In the genomic region with DNA sequence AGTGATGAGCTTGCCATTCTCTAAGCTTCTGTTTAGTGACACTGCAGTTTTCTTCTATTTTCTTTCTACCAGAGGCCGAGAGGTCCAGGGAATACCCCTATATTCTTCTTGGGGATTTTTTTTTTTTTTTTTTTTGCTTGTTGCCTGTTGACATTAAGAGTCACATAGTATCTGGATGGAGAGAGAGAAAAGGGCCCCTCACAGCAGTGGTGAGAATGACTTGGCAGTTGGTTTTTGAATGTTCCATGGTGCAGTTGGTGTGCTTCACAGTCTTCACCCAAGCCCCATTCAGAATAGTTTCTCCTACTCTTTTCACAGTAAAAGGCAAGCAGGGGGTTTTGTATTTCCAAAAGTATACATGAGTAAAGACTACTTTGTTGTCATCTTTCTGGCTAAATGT, we compare ENCODE assay signal across 27 cellular contexts.
A peak's percentile ranks its signal among the peaks of the same experiment; 100 is the strongest.
DNase-seq lines count a peak whose midpoint lies in the region; ATAC-seq and TF ChIP-seq lines count a peak whose summit lies in the region.
"Had no signal": no experiment of that assay in that cellular context is flagged by ENCODE, and none has a peak within 500 bp of the region (broad histone marks: within the 10 kb centered on the region; RNA-seq: fewer than 3 reads in every experiment).

No MANE protein-coding gene starts in this region.

- H4K20me1 ChIP-seq in BLaER1 = no peaks in the 10 kb centered on the region

- no peaks in the 10 kb centered on the region for H3K36me3 ChIP-seq in BLaER1
- H3K36me3 ChIP-seq in heart left ventricle = no peaks in the 10 kb centered on the region
- H3K36me3 ChIP-seq: SJSA1, tibial artery had no signal

- no peaks in the 10 kb centered on the region for H3K27me3 ChIP-seq in BLaER1
- H3K27me3 ChIP-seq in heart left ventricle = no peaks in the 10 kb centered on the region
- H3K27me3 ChIP-seq: body of pancreas, SJSA1, tibial artery had no signal

- H3K27me3 Mint-ChIP-seq in progenitor cell of endocrine pancreas = no peaks in the 10 kb centered on the region
- H3K27me3 Mint-ChIP-seq: CD4-positive, alpha-beta T cell; stimulated activated naive CD8-positive, alpha-beta T cell treated with anti-CD3 and anti-CD28 coated beads, Interleukin-15, amount 100 ng/mL, for 72 hours had no signal

- WGBS in heart left ventricle, 4 donors = 82 to 90% (median 87%) methylated on average over 1 of the region's 1 CpG

- H3K9ac ChIP-seq in BLaER1 = no peak overlapping the region
- H3K9ac ChIP-seq: parathyroid adenoma had no signal

- intact Hi-C loops in heart left ventricle (cut with DNase I) = loop anchor here in 1 of 10 donors (10.0 kb wide), 1 partner anchor 241 kb away; no protein-coding TSS in a partner anchor

- no peak for DNase-seq in heart left ventricle
- DNase-seq in stimulated activated naive CD8-positive, alpha-beta T cell treated with anti-CD3 and anti-CD28 coated beads, Interleukin-15, Interleukin-2, amounts not matched to agents 100 U/mL and 50 U/mL, for 24 hours = no peak
- no peak for DNase-seq in progenitor cell of endocrine pancreas (ENCODE audit: low spot score, unreplicated experiment)
- no peak for DNase-seq in H4 (ENCODE audit: low spot score)
- DNase-seq: activated CD4-positive, alpha-beta T cell treated with anti-CD3 and anti-CD28 coated beads for 48 hours; activated T-cell treated with anti-CD3 and anti-CD28 coated beads, Interleukin-2, amount 50 U/mL, for 4 hours; body of pancreas; CD4-positive, alpha-beta T cell; DMS 273 treated with DMSO at 0.1 percent for 48 hours; GOT3; Karpas-422; NCI-H1092; NCI-H1930; NCI-H2227 treated with DMSO at 0.1 percent for 48 hours; NCI-H69; nephron progenitor cell; stimulated activated naive CD8-positive, alpha-beta T cell treated with anti-CD3 and anti-CD28 coated beads, Interleukin-15, amount 100 ng/mL, for 72 hours; tibial artery had no signal

- ATAC-seq in GM19351 (IDR thresholded peaks at IDR 0.05; ENCODE audit: unreplicated experiment) (peak; percentile 24), HG02798 (IDR thresholded peaks at IDR 0.05; ENCODE audit: poor library complexity, unreplicated experiment) (peak; percentile 18), HG03442 (IDR thresholded peaks at IDR 0.05; ENCODE audit: unreplicated experiment) (peak; percentile 23), heart left ventricle (no peak)
- no peak for ATAC-seq in stimulated activated naive CD8-positive, alpha-beta T cell treated with anti-CD3 and anti-CD28 coated beads, Interleukin-15, Interleukin-2, amounts not matched to agents 100 U/mL and 50 U/mL, for 24 hours
- ATAC-seq: activated T-cell treated with anti-CD3 and anti-CD28 coated beads, Interleukin-2, amount 50 U/mL, for 4 hours; body of pancreas; sciatic nerve; stimulated activated naive CD8-positive, alpha-beta T cell treated with anti-CD3 and anti-CD28 coated beads, Interleukin-15, amount 100 ng/mL, for 72 hours had no signal

- no peaks in the 10 kb centered on the region for H3K4me1 Mint-ChIP-seq in progenitor cell of endocrine pancreas (ENCODE audit: low read depth)
- H3K4me1 Mint-ChIP-seq: nephron progenitor cell; stimulated activated naive CD8-positive, alpha-beta T cell treated with anti-CD3 and anti-CD28 coated beads, Interleukin-15, amount 100 ng/mL, for 72 hours had no signal

- H3K27ac Mint-ChIP-seq in progenitor cell of endocrine pancreas = no peak overlapping the region
- H3K27ac Mint-ChIP-seq: CD4-positive, alpha-beta T cell; nephron progenitor cell; stimulated activated naive CD8-positive, alpha-beta T cell treated with anti-CD3 and anti-CD28 coated beads, Interleukin-15, amount 100 ng/mL, for 72 hours had no signal

- peaks cover 18% of the 10 kb centered on the region for H3K4me1 ChIP-seq in BLaER1
- H3K4me1 ChIP-seq in heart left ventricle = peaks cover 0 to 3% (median 0%) of the 10 kb centered on the region in 12 donors
- H3K4me1 ChIP-seq: body of pancreas, parathyroid adenoma, SJSA1, tibial artery had no signal

- H3K27ac ChIP-seq in BLaER1 (no peak overlapping the region), heart left ventricle (no peak overlapping the region)
- H3K27ac ChIP-seq: 22Rv1, body of pancreas, epithelial cell of prostate, parathyroid adenoma, SJSA1, tibial artery had no signal

- no peak overlapping the region for H3K4me3 Mint-ChIP-seq in progenitor cell of endocrine pancreas (ENCODE audit: low read depth)
- H3K4me3 Mint-ChIP-seq: activated T-cell treated with anti-CD3 and anti-CD28 coated beads, Interleukin-2, amount 50 U/mL, for 4 hours; CD4-positive, alpha-beta T cell; nephron progenitor cell; stimulated activated naive CD8-positive, alpha-beta T cell treated with anti-CD3 and anti-CD28 coated beads, Interleukin-15, amount 100 ng/mL, for 72 hours had no signal

- no peak overlapping the region for H3K4me3 ChIP-seq in BLaER1
- no peak overlapping the region for H3K4me3 ChIP-seq in heart left ventricle
- H3K4me3 ChIP-seq: body of pancreas, SJSA1, tibial artery had no signal

- no peaks in the 10 kb centered on the region for H3K9me3 ChIP-seq in BLaER1
- H3K9me3 ChIP-seq in heart left ventricle = peaks cover 0 to 4% (median 0%) of the 10 kb centered on the region in 12 donors
- H3K9me3 ChIP-seq: body of pancreas, SJSA1, tibial artery had no signal

- H3K36me3 Mint-ChIP-seq in progenitor cell of endocrine pancreas (ENCODE audit: insufficient read depth) = no peaks in the 10 kb centered on the region

- H3K9me3 Mint-ChIP-seq in progenitor cell of endocrine pancreas (ENCODE audit: low read depth) = no peaks in the 10 kb centered on the region
- H3K9me3 Mint-ChIP-seq: activated T-cell treated with anti-CD3 and anti-CD28 coated beads, Interleukin-2, amount 50 U/mL, for 4 hours; CD4-positive, alpha-beta T cell; nephron progenitor cell; stimulated activated naive CD8-positive, alpha-beta T cell treated with anti-CD3 and anti-CD28 coated beads, Interleukin-15, amount 100 ng/mL, for 72 hours had no signal

- no peak for TF ChIP-seq POLR2A in heart left ventricle (IDR thresholded peaks at IDR 0.05)

- peak overlapping the region; percentile 51; the same call in 1 of the 2 replicates for H3K4me2 ChIP-seq in BLaER1

- TF ChIP-seq CTCF in heart left ventricle (IDR thresholded peaks at IDR 0.05) = no peak
- no peak for TF ChIP-seq CTCF in progenitor cell of endocrine pancreas (IDR thresholded peaks at IDR 0.05; ENCODE audit: unreplicated experiment)

Comparison
In these comparisons a context has a peak if more than half of its experiments do, and no peak if none do; other contexts are left out.
1. ATAC-seq: peak in GM19351 (single experiment), HG02798 (single experiment) and HG03442 (single experiment); none in heart left ventricle (0 of 4) and stimulated activated naive CD8-positive, alpha-beta T cell treated with anti-CD3 and anti-CD28 coated beads, Interleukin-15, Interleukin-2, amounts not matched to agents 100 U/mL and 50 U/mL, for 24 hours (single experiment).